18 cellular contexts compared by ENCODE assay signal in genomic region chr1:29397981-29398380, GRCh38.
DNase-seq lines count a peak whose midpoint lies in the region; ATAC-seq and TF ChIP-seq lines count a peak whose summit lies in the region.
"Had no signal": no experiment of that assay in that cellular context is flagged by ENCODE, and none has a peak within 500 bp of the region (broad histone marks: within the 10 kb centered on the region; RNA-seq: fewer than 3 reads in every experiment).

No MANE protein-coding gene starts in this region.

- 28% methylated on average over 8 of the region's 8 CpGs for WGBS in SK-N-SH (ENCODE audit: low lambda C conversion rate)
- WGBS in heart left ventricle, 4 donors = 85 to 90% (median 87%) methylated on average over 8 of the region's 8 CpGs
- 90% methylated on average over 8 of the region's 8 CpGs for WGBS in hepatocyte (ENCODE audit: low lambda C conversion rate, missing lambda C conversion rate)

- CTCF ChIA-PET in SK-N-SH (lab: Yijun Ruan, JAX) (interaction anchor here (1.0 to 2.5 kb wide), 7 partner anchors 12 to 259 kb away, joined by 3 to 9 read pairs (median 4); no protein-coding TSS in a partner anchor), WTC11 (lab: Charles Lee) (interaction anchor here (2.1 kb wide), 1 partner anchor 66 kb away, joined by 11 read pairs; no protein-coding TSS in a partner anchor)

- H3K27ac Mint-ChIP-seq in osteocyte (ENCODE audit: unreplicated experiment) (no peak overlapping the region), WTC11 (no peak overlapping the region)
- H3K27ac Mint-ChIP-seq: CD14-positive monocyte; CD4-positive, alpha-beta memory T cell had no signal

- H3K27me3 ChIP-seq in SK-N-SH (ENCODE audit: insufficient read depth) (no peaks in the 10 kb centered on the region), heart left ventricle (peaks cover 0 to 4% (median 0%) of the 10 kb centered on the region in 9 donors), hepatocyte (no peaks in the 10 kb centered on the region)
- H3K27me3 ChIP-seq: BLaER1 had no signal

- H3K9me3 ChIP-seq in SK-N-SH (no peaks in the 10 kb centered on the region), heart left ventricle (peaks cover 0 to 12% (median 0%) of the 10 kb centered on the region in 12 donors), hepatocyte (ENCODE audit: low read depth) (no peaks in the 10 kb centered on the region)

- TF ChIP-seq EP300 in SK-N-SH (IDR thresholded peaks at IDR 0.05; ENCODE audit: borderline replicate concordance in 1 of 2, low read depth in 1 of 2, low read length in 1 of 2) = no peak

- H3K36me3 ChIP-seq in SK-N-SH (replicated peaks in 1 of 2; ENCODE audit: control insufficient read depth in 1 of 2, insufficient read depth in 2 of 2, low read length in 1 of 2) = no peaks in the 10 kb centered on the region
- H3K36me3 ChIP-seq in heart left ventricle = no peaks in the 10 kb centered on the region
- H3K36me3 ChIP-seq in hepatocyte (replicated peaks; ENCODE audit: insufficient read depth, low read depth) = no peaks in the 10 kb centered on the region
- H3K36me3 ChIP-seq: BLaER1 had no signal

- no peak overlapping the region for H3K9ac ChIP-seq in SK-N-SH
- H3K9ac ChIP-seq: BLaER1, GM23248 had no signal

- POLR2A ChIA-PET in SK-N-SH (lab: Yijun Ruan, JAX) (no interaction called here), WTC11 (lab: Charles Lee) (no interaction called here)

- H3F3A ChIP-seq in SK-N-SH (replicated peaks; ENCODE audit: insufficient read depth) = no peaks in the 10 kb centered on the region

- H3K27ac ChIP-seq in SK-N-SH (ENCODE audit: low read depth in 2 of 2, low read length in 1 of 2) (no peak overlapping the region), heart left ventricle (no peak overlapping the region), hepatocyte (no peak overlapping the region)
- H3K27ac ChIP-seq: 22Rv1, A549, BLaER1 had no signal

- H3K79me2 ChIP-seq in SK-N-SH (ENCODE audit: insufficient read depth) (no peaks in the 10 kb centered on the region), hepatocyte (no peaks in the 10 kb centered on the region)

- H2AFZ ChIP-seq in SK-N-SH (ENCODE audit: low read depth) = no peak overlapping the region
- H2AFZ ChIP-seq in hepatocyte = no peak overlapping the region
- H2AFZ ChIP-seq: GM23248 had no signal

- H3K9me3 Mint-ChIP-seq in osteocyte (ENCODE audit: unreplicated experiment) (peaks cover 3% of the 10 kb centered on the region), WTC11 (peaks cover 9% of the 10 kb centered on the region)

- TF ChIP-seq CTCF in SK-N-SH (IDR thresholded peaks at IDR 0.05) (no peak), heart left ventricle (IDR thresholded peaks at IDR 0.05) (no peak), hepatocyte (IDR thresholded peaks at IDR 0.05; ENCODE audit: poor library complexity) (no peak), osteocyte (IDR thresholded peaks at IDR 0.05) (no peak), WTC11 (IDR thresholded peaks at IDR 0.05) (no peak)

- H4K20me1 ChIP-seq in SK-N-SH (ENCODE audit: insufficient read depth) = no peaks in the 10 kb centered on the region
- H4K20me1 ChIP-seq in hepatocyte (ENCODE audit: insufficient read depth, poor library complexity, severe bottlenecking) = no peaks in the 10 kb centered on the region
- H4K20me1 ChIP-seq: BLaER1 had no signal

- no peaks in the 10 kb centered on the region for H3K36me3 Mint-ChIP-seq in osteocyte (ENCODE audit: unreplicated experiment)
- H3K36me3 Mint-ChIP-seq in WTC11 = no peaks in the 10 kb centered on the region
- H3K36me3 Mint-ChIP-seq: CD14-positive monocyte; CD4-positive, alpha-beta memory T cell had no signal

- H3K4me3 ChIP-seq in SK-N-SH (ENCODE audit: low read depth in 2 of 2, low read length in 1 of 2) (no peak overlapping the region), heart left ventricle (no peak overlapping the region), hepatocyte (no peak overlapping the region)
- H3K4me3 ChIP-seq: A549, BLaER1, GM12878, GM23248 had no signal

- H3K4me3 Mint-ChIP-seq in osteocyte (ENCODE audit: unreplicated experiment) (no peak overlapping the region), WTC11 (no peak overlapping the region)
- H3K4me3 Mint-ChIP-seq: CD14-positive monocyte; CD4-positive, alpha-beta memory T cell had no signal

- H3K4me1 ChIP-seq in SK-N-SH (ENCODE audit: control insufficient read depth in 1 of 2, insufficient read depth in 2 of 2, low read depth in 1 of 2, low read length in 1 of 2) = peaks cover 0 to 20% of the 10 kb centered on the region in 2 experiments; a peak in 1 of 4 replicates
- H3K4me1 ChIP-seq in heart left ventricle = peaks cover 0 to 8% (median 0%) of the 10 kb centered on the region in 12 donors
- H3K4me1 ChIP-seq in hepatocyte (ENCODE audit: insufficient read depth) = no peaks in the 10 kb centered on the region
- H3K4me1 ChIP-seq: A549, BLaER1 had no signal

- H3K4me1 Mint-ChIP-seq in osteocyte (ENCODE audit: unreplicated experiment) (no peaks in the 10 kb centered on the region), WTC11 (peaks cover 2% of the 10 kb centered on the region; the same call in 1 of the 2 replicates)
- H3K4me1 Mint-ChIP-seq: CD14-positive monocyte; CD4-positive, alpha-beta memory T cell had no signal

- intact Hi-C loops in Right ventricle myocardium inferior (cut with DNase I) (no loop called here), heart left ventricle (cut with DNase I) (loop anchor here in 1 of 10 donors (10.0 kb wide), 1 partner anchor 1007 kb away; no protein-coding TSS in a partner anchor)

- H3K4me2 ChIP-seq in SK-N-SH (no peak overlapping the region), hepatocyte (no peak overlapping the region)
- H3K4me2 ChIP-seq: A549, BLaER1 had no signal

- no peak for TF ChIP-seq RAD21 in SK-N-SH (IDR thresholded peaks at IDR 0.05; ENCODE audit: low read length)

- DNase-seq in SK-N-SH (peak; percentile 1), Right ventricle myocardium inferior (ENCODE audit: missing footprints) (peak; percentile 14), heart left ventricle (no peak), hepatocyte (ENCODE audit: low spot score) (peak; percentile 1), osteocyte (ENCODE audit: extremely low spot score, unreplicated experiment) (peak; percentile 57), NCI-H510A treated with DMSO at 0.1 percent for 48 hours (lab: John Stamatoyannopoulos, UW) (no peak), WTC11 (ENCODE audit: low spot score) (no peak)
- DNase-seq: CD4-positive, alpha-beta memory T cell; DMS79 treated with DMSO at 0.1 percent for 48 hours; GF-D8; HCEC 1CT had no signal

- H3K27me3 Mint-ChIP-seq in osteocyte (ENCODE audit: unreplicated experiment) (no peaks in the 10 kb centered on the region), WTC11 (ENCODE audit: low read depth) (peaks cover 6% of the 10 kb centered on the region)

- ATAC-seq in SK-N-SH treated with all-trans-retinoic acid at 6 μM for 48 hours (no peak), Right ventricle myocardium inferior (no peak), heart left ventricle (no peak), WTC11 (no peak)
- ATAC-seq: A549, GM12878 had no signal

- TF ChIP-seq POLR2A in heart left ventricle (IDR thresholded peaks at IDR 0.05) = no peak

- H3K9me2 ChIP-seq in SK-N-SH (no peaks in the 10 kb centered on the region), hepatocyte (replicated peaks; ENCODE audit: insufficient read depth) (no peaks in the 10 kb centered on the region)

TF ChIP-seq in SK-N-SH, 30 proteins besides CTCF, POLR2A, EP300 and RAD21 (continues in another document):
- TF ChIP-seq SIN3A (IDR thresholded peaks at IDR 0.05; ENCODE audit: borderline replicate concordance, low read depth, low read length) = no peak
- TF ChIP-seq RFX5 (IDR thresholded peaks at IDR 0.05; ENCODE audit: low read length) = no peak
- TF ChIP-seq GATA2 (CRISPR knock-in tag; IDR thresholded peaks at IDR 0.05) = no peak
- no peak for TF ChIP-seq CHD2 (IDR thresholded peaks at IDR 0.05; ENCODE audit: low read length, partially characterized antibody)
- no peak for TF ChIP-seq RXRA (IDR thresholded peaks at IDR 0.05; ENCODE audit: borderline replicate concordance, low read depth)
- TF ChIP-seq USF1 (IDR thresholded peaks at IDR 0.05; ENCODE audit: borderline replicate concordance, low read depth) = no peak

TF ChIP-seq in SK-N-SH treated with all-trans-retinoic acid at 6 μM for 48 hours, 23 proteins besides CTCF, POLR2A, EP300 and RAD21:
- TF ChIP-seq ZNF565 (CRISPR knock-in tag; conservative IDR thresholded peaks at IDR 0.05; ENCODE audit: low read depth) = no peak
- no peak for TF ChIP-seq TOX (CRISPR knock-in tag; IDR thresholded peaks at IDR 0.05; ENCODE audit: borderline replicate concordance)

TF ChIP-seq in WTC11, 78 proteins besides CTCF, POLR2A, EP300 and RAD21 (continues in another document):
- no peak for TF ChIP-seq E2F4 (CRISPR knock-in tag; IDR thresholded peaks at IDR 0.05; ENCODE audit: borderline replicate concordance, low read depth)
- TF ChIP-seq ATF3 (CRISPR knock-in tag; conservative IDR thresholded peaks at IDR 0.05) = no peak
- no peak for TF ChIP-seq ZNF423 (CRISPR knock-in tag; IDR thresholded peaks at IDR 0.05)

Comparison
In these comparisons a context has a peak if more than half of its experiments do, and no peak if none do; other contexts are left out.
1. DNase-seq: peak in SK-N-SH (single experiment), Right ventricle myocardium inferior (single experiment), hepatocyte (single experiment) and osteocyte (single experiment); none in heart left ventricle (0 of 5), NCI-H510A treated with DMSO at 0.1 percent for 48 hours (single experiment) and WTC11 (single experiment).